In genomic region chr22:32996702-32997101, GRCh38 we compare ENCODE assay signal across 10 cellular contexts.
A peak's percentile ranks its signal among the peaks of the same experiment; 100 is the strongest.
DNase-seq lines count a peak whose midpoint lies in the region; ATAC-seq, FAIRE-seq and TF ChIP-seq lines count a peak whose summit lies in the region.
"Had no signal": no experiment of that assay in that cellular context is flagged by ENCODE, and none has a peak within 500 bp of the region (broad histone marks: within the 10 kb centered on the region; RNA-seq: fewer than 3 reads in every experiment).

No MANE protein-coding gene starts in this region.

- H3K36me3 ChIP-seq in esophagus squamous epithelium (no peaks in the 10 kb centered on the region), lower lobe of right lung (no peaks in the 10 kb centered on the region), upper lobe of left lung (no peaks in the 10 kb centered on the region)
- H3K36me3 ChIP-seq: breast epithelium had no signal

- ATAC-seq in lower lobe of right lung (peak; percentile 89 to 91), upper lobe of left lung (ENCODE audit: low FRiP score in 2 of 2) (peak; percentile 85 to 90), HG02588 (IDR thresholded peaks at IDR 0.05; ENCODE audit: unreplicated experiment) (no peak), HG02840 (IDR thresholded peaks at IDR 0.05; ENCODE audit: low FRiP score, unreplicated experiment) (no peak), HG02798 (IDR thresholded peaks at IDR 0.05; ENCODE audit: poor library complexity, unreplicated experiment) (no peak)
- ATAC-seq: natural killer cell treated with Interleukin-12 subunit alpha and Interleukin-12 subunit beta and Interleukin-15 and Interleukin-18, amount 100 ng/mL, for 72 hours had no signal

- no peaks in the 10 kb centered on the region for H3K9me3 ChIP-seq in esophagus squamous epithelium
- H3K9me3 ChIP-seq in lower lobe of right lung = no peaks in the 10 kb centered on the region
- no peaks in the 10 kb centered on the region for H3K9me3 ChIP-seq in upper lobe of left lung
- H3K9me3 ChIP-seq: breast epithelium had no signal

- no peak overlapping the region for H3K4me3 ChIP-seq in esophagus squamous epithelium
- no peak overlapping the region for H3K4me3 ChIP-seq in lower lobe of right lung
- H3K4me3 ChIP-seq in upper lobe of left lung = no peak overlapping the region
- H3K4me3 ChIP-seq: breast epithelium had no signal

- peak in 2 of 4 donors; percentile 82 to 84 for TF ChIP-seq EP300 in upper lobe of left lung (IDR thresholded peaks at IDR 0.05)

- peak; percentile 15 for DNase-seq in HTR-8/SVneo (ENCODE audit: insufficient read length, low spot score)
- DNase-seq in esophagus squamous epithelium (lab: John Stamatoyannopoulos, UW) = no peak
- peak; percentile 85 for DNase-seq in lower lobe of right lung
- peak; percentile 89 to 90 for DNase-seq in upper lobe of left lung
- no peak for DNase-seq in NCI-H524 (lab: John Stamatoyannopoulos, UW)

- H3K27me3 ChIP-seq in esophagus squamous epithelium (no peaks in the 10 kb centered on the region), lower lobe of right lung (ENCODE audit: low read depth) (no peaks in the 10 kb centered on the region), upper lobe of left lung (no peaks in the 10 kb centered on the region)
- H3K27me3 ChIP-seq: breast epithelium had no signal

- no peak for FAIRE-seq in HTR-8/SVneo (lab: Jason Lieb, UNC)

- peak overlapping the region in 3 of 4 donors; percentile 45 to 72 (median 59) for H3K27ac ChIP-seq in esophagus squamous epithelium
- H3K27ac ChIP-seq in lower lobe of right lung = peak overlapping the region; percentile 61
- H3K27ac ChIP-seq in upper lobe of left lung = peak overlapping the region; percentile 56 to 75 (median 60)
- H3K27ac ChIP-seq: breast epithelium had no signal

- 37 to 49% methylated on average over 2 to 5 of the region's 11 CpGs for WGBS in esophagus squamous epithelium, 2 donors
- 34 to 38% methylated on average over 2 to 10 of the region's 11 CpGs for WGBS in upper lobe of left lung, 2 donors

- TF ChIP-seq POLR2A in esophagus squamous epithelium (IDR thresholded peaks at IDR 0.05) (no peak), upper lobe of left lung (IDR thresholded peaks at IDR 0.05) (peak in 1 of 4 donors; percentile 8)

- no peak for TF ChIP-seq CTCF in esophagus squamous epithelium (IDR thresholded peaks at IDR 0.05)
- no peak for TF ChIP-seq CTCF in lower lobe of right lung (IDR thresholded peaks at IDR 0.05)
- no peak for TF ChIP-seq CTCF in upper lobe of left lung (IDR thresholded peaks at IDR 0.05)

- intact Hi-C loops in esophagus squamous epithelium (cut with DNase I) (loop anchor here (10.0 kb wide), 1 partner anchor 342 kb away; no protein-coding TSS in a partner anchor), lower lobe of right lung (cut with DNase I) (no loop called here)

- H3K4me1 ChIP-seq in esophagus squamous epithelium (peaks cover 0 to 72% (median 31%) of the 10 kb centered on the region in 3 donors), lower lobe of right lung (peaks cover 44% of the 10 kb centered on the region), upper lobe of left lung (peaks cover 35 to 46% (median 41%) of the 10 kb centered on the region in 4 donors)
- H3K4me1 ChIP-seq: breast epithelium had no signal

Comparison
In these comparisons a context has a peak if more than half of its experiments do, and no peak if none do; other contexts are left out.
1. DNase-seq: peak in HTR-8/SVneo (single experiment), lower lobe of right lung (single experiment) and upper lobe of left lung (2 of 2); none in esophagus squamous epithelium (single experiment) and NCI-H524 (0 of 2).
2. ATAC-seq: peak in lower lobe of right lung (2 of 2) and upper lobe of left lung (2 of 2); none in HG02588 (single experiment), HG02840 (single experiment) and HG02798 (single experiment).
3. Peak in every context shown above with its lines, with median percentiles within 50 percentile points of each other: H3K27ac ChIP-seq.